ENCODE assay signal across 31 cellular contexts in genomic region chr1:165452336-165453130, GRCh38. TPM values are rescaled to one million over a fixed set of nuclear protein-coding genes. Genes with fewer than 3 reads are reported as not detected.
DNase-seq lines count a peak whose midpoint lies in the region; ATAC-seq and TF ChIP-seq lines count a peak whose summit lies in the region.
"Had no signal": no experiment of that assay in that cellular context is flagged by ENCODE, and none has a peak within 500 bp of the region (broad histone marks: within the 10 kb centered on the region; RNA-seq: fewer than 3 reads in every experiment).

No MANE protein-coding gene starts in this region.

- H3K4me3 ChIP-seq in WERI-Rb-1 (ENCODE audit: low read depth, low read length): no peak overlapping the region
- H3K4me3 ChIP-seq: BLaER1 treated with 17β-estradiol and CSF1 and Interleukin-3, amounts not matched to agents 10 nM and 100 nM; SJSA1; skin epidermis; testis; uterus had no signal

- intact Hi-C loops in left cardiac atrium (cut with DNase I): no loop called here

- CTCF ChIA-PET in GM10248 (lab: Yijun Ruan, JAX): interaction anchor here (0.8 to 1.3 kb wide), 2 partner anchors 11 to 15 kb away, joined by 3 read pairs; no protein-coding TSS in a partner anchor

- no peaks in the 10 kb centered on the region for H3K36me3 ChIP-seq in WERI-Rb-1
- H3K36me3 ChIP-seq: BLaER1 treated with 17β-estradiol and CSF1 and Interleukin-3, amounts not matched to agents 10 nM and 100 nM; SJSA1; uterus had no signal

- H3K27ac ChIP-seq in WERI-Rb-1: peak overlapping the region; percentile 72
- H3K27ac ChIP-seq: BLaER1 treated with 17β-estradiol and CSF1 and Interleukin-3, amounts not matched to agents 10 nM and 100 nM; SJSA1; skin epidermis; testis; uterus had no signal

- POLR2A ChIA-PET in GM10248 (lab: Yijun Ruan, JAX): no interaction called here

- peak; percentile 45 for TF ChIP-seq CTCF in WERI-Rb-1 (IDR thresholded peaks at IDR 0.05; ENCODE audit: low read depth, low read length)
- no peak for TF ChIP-seq CTCF in GM10248 (IDR thresholded peaks at IDR 0.05; ENCODE audit: control extremely low read depth, extremely low read depth, low read depth, missing control alignments)

- H3K9me3 ChIP-seq in WERI-Rb-1 (ENCODE audit: severe bottlenecking): no peaks in the 10 kb centered on the region
- H3K9me3 ChIP-seq: BLaER1 treated with 17β-estradiol and CSF1 and Interleukin-3, amounts not matched to agents 10 nM and 100 nM; SJSA1; testis; uterus had no signal

- DNase-seq in DMS 273 treated with DMSO at 0.1 percent for 48 hours (lab: John Stamatoyannopoulos, UW) (peak; percentile 11), NCI-H1694 treated with DMSO at 0.1 percent for 48 hours (lab: John Stamatoyannopoulos, UW) (peak; percentile 44), WERI-Rb-1 (peak; percentile 62), left cardiac atrium (no peak), NCI-H2196 treated with DMSO at 0.1 percent for 48 hours (lab: John Stamatoyannopoulos, UW; ENCODE audit: unreplicated experiment) (no peak), GM10248 (ENCODE audit: extremely low spot score) (no peak)
- DNase-seq: activated CD4-positive, alpha-beta T cell treated with anti-CD3 and anti-CD28 coated beads, Interleukin-2, amount 50 U/mL, for 48 hours; activated CD8-positive, alpha-beta memory T cell treated with anti-CD3 and anti-CD28 coated beads, Interleukin-2, amount 50 U/mL, for 4 hours; anterior cingulate cortex; COR-L47; cortex of kidney; effector memory CD8-positive, alpha-beta T cell; HCEC 1CT; naive thymus-derived CD8-positive, alpha-beta T cell; NCI-H1436; nucleus accumbens; stimulated activated naive CD8-positive, alpha-beta T cell treated with anti-CD3 and anti-CD28 coated beads, Interleukin-15, Interleukin-2, amounts not matched to agents 100 U/mL and 50 U/mL, for 24 hours; testis; uterus had no signal

- H3K27me3 ChIP-seq in WERI-Rb-1 (ENCODE audit: insufficient read depth, low read depth, severe bottlenecking): no peaks in the 10 kb centered on the region
- H3K27me3 ChIP-seq: BLaER1 treated with 17β-estradiol and CSF1 and Interleukin-3, amounts not matched to agents 10 nM and 100 nM; testis; uterus had no signal

- ATAC-seq in left cardiac atrium: peak; percentile 77 to 88
- ATAC-seq in HG03097 (IDR thresholded peaks at IDR 0.05; ENCODE audit: low FRiP score, unreplicated experiment): no peak
- ATAC-seq in HG03196 (IDR thresholded peaks at IDR 0.05; ENCODE audit: unreplicated experiment): no peak
- ATAC-seq: activated CD4-positive, CD25-positive, alpha-beta regulatory T cell treated with anti-CD3 and anti-CD28 coated beads, Interleukin-2, amount 50 U/mL, for 24 hours; activated naive CD4-positive, alpha-beta T cell treated with anti-CD3 and anti-CD28 coated beads, Interleukin-2, amount 50 U/mL, for 72 hours; activated T-helper 17 cell treated with anti-CD3 and anti-CD28 coated beads, Interleukin-2, amount 50 U/mL, for 72 hours; effector memory CD8-positive, alpha-beta T cell; esophagus mucosa; naive thymus-derived CD8-positive, alpha-beta T cell; stimulated activated naive CD8-positive, alpha-beta T cell treated with anti-CD3 and anti-CD28 coated beads, Interleukin-15, Interleukin-2, amounts not matched to agents 100 U/mL and 50 U/mL, for 24 hours had no signal

RNA-seq across cellular contexts. Expression of gene RXRG, which starts 7.6 kb away (rescaled TPM):
- total RNA-seq in left cardiac atrium: 1 to 10 TPM; 2.4 to 5.3 TPM
- total RNA-seq: activated T-helper 17 cell treated with anti-CD3 and anti-CD28 coated beads, Interleukin-2, amount 50 U/mL, for 72 hours; bronchial epithelial cell; HT1080; naive thymus-derived CD8-positive, alpha-beta T cell; SJSA1; T-helper 1 cell treated with Interleukin-12 subunit alpha and Interleukin-12 subunit beta and Interleukin-4 antibody, amounts not matched to agents 30 ng/mL and 1 ng/mL, for 36 hours had no signal

Comparison
In these comparisons a context has a peak if more than half of its experiments do, and no peak if none do; other contexts are left out.
1. DNase-seq: peak in DMS 273 treated with DMSO at 0.1 percent for 48 hours (single experiment), NCI-H1694 treated with DMSO at 0.1 percent for 48 hours (single experiment) and WERI-Rb-1 (single experiment); none in left cardiac atrium (single experiment), NCI-H2196 treated with DMSO at 0.1 percent for 48 hours (single experiment) and GM10248 (single experiment).
2. ATAC-seq: peak in left cardiac atrium (2 of 2); none in HG03097 (single experiment) and HG03196 (single experiment).